Comparison of ENCODE assay signal across 17 cellular contexts in the genomic region with DNA sequence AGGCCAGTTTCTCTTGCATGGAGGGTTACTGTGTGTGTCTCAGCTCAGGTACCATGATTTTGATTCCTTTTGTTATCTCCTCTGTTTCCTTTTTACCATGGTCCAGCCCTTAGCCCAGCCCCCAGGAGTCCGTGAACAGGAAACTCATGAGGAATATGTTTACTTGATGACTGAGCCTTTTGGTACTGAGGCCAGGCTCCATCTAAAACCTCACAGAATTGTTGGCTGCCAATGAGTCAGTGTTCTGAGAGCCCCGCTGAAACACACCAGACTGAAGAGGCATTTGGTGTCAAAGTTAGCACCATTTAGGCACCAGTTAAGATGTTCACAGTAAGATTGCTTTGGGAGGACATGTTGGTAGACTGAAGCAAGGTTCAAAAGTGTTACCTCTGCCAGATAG.
DNase-seq lines count a peak whose midpoint lies in the region; ATAC-seq and TF ChIP-seq lines count a peak whose summit lies in the region.
"Had no signal": no experiment of that assay in that cellular context is flagged by ENCODE, and none has a peak within 500 bp of the region (broad histone marks: within the 10 kb centered on the region; RNA-seq: fewer than 3 reads in every experiment).

No MANE protein-coding gene starts in this region.

- no peaks in the 10 kb centered on the region for H3K9me3 Mint-ChIP-seq in CD8-positive, alpha-beta memory T cell
- H3K9me3 Mint-ChIP-seq: activated CD4-positive, alpha-beta T cell treated with anti-CD3 and anti-CD28 coated beads, Interleukin-2, amount 10 ng/mL, durations not matched to agents 24 days and 14 days; dendritic cell treated with granulocyte-macrophage colony-stimulating factor and Interleukin-4, amounts not matched to agents 40 ng/mL and 50 ng/mL, for 4 days had no signal

- peaks cover 11 to 48% of the 10 kb centered on the region in 2 donors for H3K27me3 Mint-ChIP-seq in CD8-positive, alpha-beta memory T cell
- H3K27me3 Mint-ChIP-seq: dendritic cell treated with granulocyte-macrophage colony-stimulating factor and Interleukin-4, amounts not matched to agents 40 ng/mL and 50 ng/mL, for 4 days had no signal

- H3K36me3 ChIP-seq in right atrium auricular region: peaks cover 15% of the 10 kb centered on the region
- no peaks in the 10 kb centered on the region for H3K36me3 ChIP-seq in ascending aorta
- H3K36me3 ChIP-seq in gastrocnemius medialis: no peaks in the 10 kb centered on the region
- no peaks in the 10 kb centered on the region for H3K36me3 ChIP-seq in CD8-positive, alpha-beta memory T cell (ENCODE audit: insufficient read depth, low read length)

- TF ChIP-seq POLR2A in gastrocnemius medialis (IDR thresholded peaks at IDR 0.05): no peak

- no peaks in the 10 kb centered on the region for H3K9me3 ChIP-seq in right atrium auricular region
- no peaks in the 10 kb centered on the region for H3K9me3 ChIP-seq in ascending aorta
- H3K9me3 ChIP-seq in gastrocnemius medialis: no peaks in the 10 kb centered on the region
- H3K9me3 ChIP-seq in CD8-positive, alpha-beta memory T cell (ENCODE audit: low read length): no peaks in the 10 kb centered on the region
- H3K9me3 ChIP-seq: A549, heart right ventricle had no signal

- H3K27me3 ChIP-seq in right atrium auricular region (no peaks in the 10 kb centered on the region), ascending aorta (no peaks in the 10 kb centered on the region), gastrocnemius medialis (no peaks in the 10 kb centered on the region)
- no peaks in the 10 kb centered on the region for H3K27me3 ChIP-seq in CD8-positive, alpha-beta memory T cell (ENCODE audit: insufficient read depth, low read length, poor library complexity, severe bottlenecking)
- H3K27me3 ChIP-seq: heart right ventricle had no signal

- POLR2A ChIA-PET in CD8-positive, alpha-beta memory T cell (lab: Charles Lee): no interaction called here

- in situ Hi-C loops in gastrocnemius medialis (cut with MboI; ENCODE audit: low sequenced_read_pairs in 4 of 4): no loop called here

- H3K4me1 ChIP-seq in right atrium auricular region (no peaks in the 10 kb centered on the region), ascending aorta (peaks cover 0 to 4% of the 10 kb centered on the region in 2 donors), gastrocnemius medialis (no peaks in the 10 kb centered on the region)
- no peaks in the 10 kb centered on the region for H3K4me1 ChIP-seq in CD8-positive, alpha-beta memory T cell (ENCODE audit: insufficient read depth, low read length)
- H3K4me1 ChIP-seq: A549 had no signal

- CTCF ChIA-PET in CD8-positive, alpha-beta memory T cell (lab: Charles Lee): interaction anchor here (1.4 kb wide), 1 partner anchor 260 kb away, joined by 4 read pairs; no protein-coding TSS in a partner anchor

- H3K36me3 Mint-ChIP-seq in CD8-positive, alpha-beta memory T cell: no peaks in the 10 kb centered on the region

- no peaks in the 10 kb centered on the region for H3K4me1 Mint-ChIP-seq in CD8-positive, alpha-beta memory T cell
- H3K4me1 Mint-ChIP-seq: activated CD4-positive, alpha-beta T cell treated with anti-CD3 and anti-CD28 coated beads, Interleukin-2, amount 10 ng/mL, durations not matched to agents 24 days and 14 days had no signal

- H3K27ac ChIP-seq in right atrium auricular region (no peak overlapping the region), ascending aorta (peak overlapping the region; percentile 58 to 77), gastrocnemius medialis (no peak overlapping the region)
- H3K27ac ChIP-seq in CD8-positive, alpha-beta memory T cell (ENCODE audit: low read depth, low read length): no peak overlapping the region
- H3K27ac ChIP-seq: A549 had no signal

- DNase-seq in right atrium auricular region (ENCODE audit: low spot score) (peak; percentile 59), cardiac septum (ENCODE audit: low spot score) (no peak), ascending aorta (ENCODE audit: low spot score in 2 of 2) (peak in 1 of 2 donors; percentile 75), kidney glomerular epithelial cell (lab: John Stamatoyannopoulos, UW) (peak; percentile 12), gastrocnemius medialis (no peak), NOMO-1 (lab: John Stamatoyannopoulos, UW; ENCODE audit: unreplicated experiment in 2 of 2) (no peak)
- no peak for DNase-seq in CD8-positive, alpha-beta memory T cell
- DNase-seq: activated CD4-positive, alpha-beta T cell treated with anti-CD3 and anti-CD28 coated beads, Interleukin-2, amount 10 ng/mL, durations not matched to agents 24 days and 14 days; activated gamma-delta T cell; GDM1; heart right ventricle; NCI-H1694; NCI-H82; posterior cingulate gyrus had no signal

- no peak overlapping the region for H3K4me3 Mint-ChIP-seq in CD8-positive, alpha-beta memory T cell
- H3K4me3 Mint-ChIP-seq: activated CD4-positive, alpha-beta T cell treated with anti-CD3 and anti-CD28 coated beads, Interleukin-2, amount 10 ng/mL, durations not matched to agents 24 days and 14 days; dendritic cell treated with granulocyte-macrophage colony-stimulating factor and Interleukin-4, amounts not matched to agents 40 ng/mL and 50 ng/mL, for 4 days had no signal

- TF ChIP-seq CTCF in right atrium auricular region (IDR thresholded peaks at IDR 0.05) (no peak), ascending aorta (IDR thresholded peaks at IDR 0.05) (no peak), gastrocnemius medialis (IDR thresholded peaks at IDR 0.05 in 4 of 5, conservative IDR thresholded peaks at IDR 0.05 in 1 of 5) (no peak)

- intact Hi-C loops in cardiac septum (cut with DNase I) (no loop called here), ascending aorta (cut with DNase I) (loop anchor here (2.0 to 5.0 kb wide), 2 partner anchors 82 to 131 kb away; a partner anchor contains a TSS), gastrocnemius medialis (cut with DNase I; ENCODE audit: low total_unique reads) (no loop called here)

- H3K4me3 ChIP-seq in right atrium auricular region (no peak overlapping the region), ascending aorta (no peak overlapping the region), gastrocnemius medialis (no peak overlapping the region)
- H3K4me3 ChIP-seq in CD8-positive, alpha-beta memory T cell (ENCODE audit: low read length): no peak overlapping the region
- H3K4me3 ChIP-seq: A549, heart right ventricle had no signal

- ATAC-seq in gastrocnemius medialis (no peak), HG03457 (IDR thresholded peaks at IDR 0.05; ENCODE audit: unreplicated experiment) (no peak)

- H3K27ac Mint-ChIP-seq in CD8-positive, alpha-beta memory T cell: no peak overlapping the region
- H3K27ac Mint-ChIP-seq: activated CD4-positive, alpha-beta T cell treated with anti-CD3 and anti-CD28 coated beads, Interleukin-2, amount 10 ng/mL, durations not matched to agents 24 days and 14 days; dendritic cell treated with granulocyte-macrophage colony-stimulating factor and Interleukin-4, amounts not matched to agents 40 ng/mL and 50 ng/mL, for 4 days had no signal

Comparison
In these comparisons a context has a peak if more than half of its experiments do, and no peak if none do; other contexts are left out.
1. DNase-seq: peak in right atrium auricular region (single experiment) and kidney glomerular epithelial cell (single experiment); none in cardiac septum (single experiment), gastrocnemius medialis (0 of 2), CD8-positive, alpha-beta memory T cell (0 of 5) and NOMO-1 (0 of 2).
2. H3K27ac ChIP-seq: peak in ascending aorta (2 of 2); none in right atrium auricular region (0 of 2), gastrocnemius medialis (0 of 4) and CD8-positive, alpha-beta memory T cell (single experiment).